In the genomic region with DNA sequence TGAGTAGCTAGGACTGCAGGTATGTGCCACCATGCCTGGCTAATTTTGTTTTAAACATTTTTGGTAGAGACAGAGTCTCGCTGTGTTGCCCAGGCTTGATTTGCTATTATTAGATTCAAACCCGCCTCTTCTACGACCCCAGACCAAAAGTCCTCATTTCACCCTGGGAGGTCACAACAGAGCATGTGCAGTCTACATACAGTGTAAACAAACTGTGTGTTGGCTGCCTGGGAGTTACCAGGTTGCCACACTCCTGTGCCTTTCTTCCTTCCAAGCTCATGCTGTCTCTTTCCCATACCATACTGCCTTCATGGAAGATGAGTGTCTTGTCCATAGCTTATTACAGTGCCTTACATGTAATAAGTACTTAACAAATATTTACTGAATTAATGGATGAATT, we compare ENCODE assay signal across 12 cellular contexts. TPM values are rescaled to one million over a fixed set of nuclear protein-coding genes. Genes with fewer than 3 reads are reported as not detected.
"Had no signal": no experiment of that assay in that cellular context is flagged by ENCODE, and none has a peak within 500 bp of the region (broad histone marks: within the 10 kb centered on the region; RNA-seq: fewer than 3 reads in every experiment).

No MANE protein-coding gene starts in this region.

RNA-seq across cellular contexts. Expression of gene ACSM2B, which starts 11.9 kb away (rescaled TPM):
- total RNA-seq: activated B cell treated with CpG ODN at 0.5 μM for 24 hours; activated CD4-positive, alpha-beta memory T cell treated with anti-CD3 and anti-CD28 coated beads for 36 hours; activated CD4-positive, alpha-beta memory T cell treated with anti-CD3 and anti-CD28 coated beads, Interleukin-2, amount 10 ng/mL, durations not matched to agents 7 days and 5 days; activated CD4-positive, alpha-beta T cell treated with anti-CD3 and anti-CD28 coated beads for 36 hours; activated CD4-positive, alpha-beta T cell treated with anti-CD3 and anti-CD28 coated beads, Interleukin-2, amount 10 ng/mL, durations not matched to agents 24 days and 14 days; activated CD4-positive, alpha-beta T cell treated with anti-CD3 and anti-CD28 coated beads, Interleukin-2, amount 10 ng/mL, durations not matched to agents 7 days and 5 days; activated CD8-positive, alpha-beta memory T cell treated with anti-CD3 and anti-CD28 coated beads for 36 hours; activated CD8-positive, alpha-beta T cell treated with anti-CD3 and anti-CD28 coated beads for 36 hours; activated CD8-positive, alpha-beta T cell treated with anti-CD3 and anti-CD28 coated beads, Interleukin-2, amount 10 ng/mL, durations not matched to agents 7 days and 5 days; T-helper 1 cell treated with Interleukin-12 subunit alpha and Interleukin-12 subunit beta and Interleukin-4 antibody, amounts not matched to agents 30 ng/mL and 1 ng/mL, for 36 hours; T-helper 17 cell; T-helper 2 cell treated with Interferon-gamma antibody and Interleukin-4, amounts not matched to agents 100 ng/mL and 5 ng/mL, for 36 hours had no signal
